In the genomic region with DNA sequence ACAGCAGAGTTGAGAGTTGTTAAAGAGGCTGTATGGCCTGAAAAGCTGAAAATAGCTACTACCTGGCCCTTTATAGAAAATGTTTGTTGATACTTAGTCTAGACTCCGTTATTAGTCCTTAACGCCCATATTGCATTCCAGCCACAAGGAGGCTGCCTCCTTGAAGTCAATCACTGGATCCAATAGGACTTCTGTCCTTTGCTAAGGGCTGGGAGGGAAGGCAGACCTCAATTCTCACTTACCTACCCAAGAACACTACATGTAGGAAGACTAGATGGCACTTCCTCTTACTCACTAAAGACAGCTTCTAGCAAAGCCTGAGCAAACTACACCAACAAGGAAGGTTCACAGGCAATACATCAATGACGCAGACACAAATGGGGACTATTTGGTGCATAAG, we compare ENCODE assay signal across 13 cellular contexts.
A peak's percentile ranks its signal among the peaks of the same experiment; 100 is the strongest.
DNase-seq lines count a peak whose midpoint lies in the region; ATAC-seq and TF ChIP-seq lines count a peak whose summit lies in the region.
"Had no signal": no experiment of that assay in that cellular context is flagged by ENCODE, and none has a peak within 500 bp of the region (broad histone marks: within the 10 kb centered on the region; RNA-seq: fewer than 3 reads in every experiment).

No MANE protein-coding gene starts in this region.

- peak overlapping the region; percentile 67 for H4K91ac ChIP-seq in mesenchymal stem cell (ENCODE audit: low read length)

- no peak overlapping the region for H2BK15ac ChIP-seq in mesenchymal stem cell (ENCODE audit: low read depth, poor library complexity, severe bottlenecking)

- H2BK12ac ChIP-seq in mesenchymal stem cell (ENCODE audit: low read length in 2 of 2) = no peak overlapping the region

- no peaks in the 10 kb centered on the region for H3K36me3 ChIP-seq in Karpas-422 (ENCODE audit: insufficient read depth, low read length)
- H3K36me3 ChIP-seq in mesenchymal stem cell (ENCODE audit: control insufficient read depth in 1 of 2, insufficient read depth in 2 of 2, low read depth in 1 of 2, low read length in 2 of 2) = peaks cover 13 to 61% of the 10 kb centered on the region in 2 experiments
- H3K36me3 ChIP-seq: uterus had no signal

- H3K36me3 Mint-ChIP-seq in chondrocyte (ENCODE audit: low read depth) = no peaks in the 10 kb centered on the region
- H3K36me3 Mint-ChIP-seq: CD4-positive, CD25-positive, alpha-beta regulatory T cell; natural killer cell treated with Interleukin-12 subunit alpha and Interleukin-12 subunit beta and Interleukin-15 and Interleukin-18, amount 100 ng/mL, for 72 hours had no signal

- peak overlapping the region; percentile 93; the same call in 1 of the 2 replicates for H2AFZ ChIP-seq in Karpas-422 (ENCODE audit: low read length)
- no peak overlapping the region for H2AFZ ChIP-seq in mesenchymal stem cell (ENCODE audit: low read depth, low read length)

- peaks cover 32% of the 10 kb centered on the region for H3K79me1 ChIP-seq in mesenchymal stem cell (replicated peaks; ENCODE audit: low read length, poor library complexity, severe bottlenecking)

- H3K27me3 ChIP-seq in Karpas-422 (ENCODE audit: low read length) (no peaks in the 10 kb centered on the region), mesenchymal stem cell (ENCODE audit: control insufficient read depth in 1 of 2, insufficient read depth in 1 of 2, low read length in 2 of 2) (no peaks in the 10 kb centered on the region)
- H3K27me3 ChIP-seq: uterus had no signal

- H3K23ac ChIP-seq in mesenchymal stem cell (ENCODE audit: low read length in 2 of 2) = no peak overlapping the region

- no peak overlapping the region for H3K27ac Mint-ChIP-seq in chondrocyte (ENCODE audit: unreplicated experiment)
- H3K27ac Mint-ChIP-seq: CD4-positive, CD25-positive, alpha-beta regulatory T cell; natural killer cell treated with Interleukin-12 subunit alpha and Interleukin-12 subunit beta and Interleukin-15 and Interleukin-18, amount 100 ng/mL, for 72 hours had no signal

- H3K4me1 ChIP-seq in Karpas-422 (ENCODE audit: low read length) = peaks cover 4% of the 10 kb centered on the region; the same call in 1 of the 2 replicates
- H3K4me1 ChIP-seq in mesenchymal stem cell (ENCODE audit: control insufficient read depth, insufficient read depth, low read depth, low read length) = peaks cover 12% of the 10 kb centered on the region

- no peak for ATAC-seq in HG02885 (IDR thresholded peaks at IDR 0.05; ENCODE audit: poor library complexity, unreplicated experiment)
- ATAC-seq: natural killer cell treated with Interleukin-12 subunit alpha and Interleukin-12 subunit beta and Interleukin-15 and Interleukin-18, amount 100 ng/mL, for 72 hours had no signal

- H3K4me3 Mint-ChIP-seq in chondrocyte (ENCODE audit: unreplicated experiment) = no peak overlapping the region
- H3K4me3 Mint-ChIP-seq: CD4-positive, CD25-positive, alpha-beta regulatory T cell; natural killer cell treated with Interleukin-12 subunit alpha and Interleukin-12 subunit beta and Interleukin-15 and Interleukin-18, amount 100 ng/mL, for 72 hours had no signal

- H3K4me2 ChIP-seq in Karpas-422 (ENCODE audit: low read depth, low read length, poor library complexity, severe bottlenecking) (no peak overlapping the region), mesenchymal stem cell (ENCODE audit: low read length, poor library complexity, severe bottlenecking) (no peak overlapping the region)

- peaks cover 39% of the 10 kb centered on the region for H3K4me1 Mint-ChIP-seq in chondrocyte (ENCODE audit: low read depth)
- H3K4me1 Mint-ChIP-seq: CD4-positive, CD25-positive, alpha-beta regulatory T cell had no signal

- H3K9me2 ChIP-seq in Karpas-422 (replicated peaks; ENCODE audit: insufficient read depth, low read length) = no peaks in the 10 kb centered on the region

- H4K8ac ChIP-seq in mesenchymal stem cell (ENCODE audit: low read length) = peak overlapping the region; percentile 57

- no peaks in the 10 kb centered on the region for H3K9me3 ChIP-seq in Karpas-422 (ENCODE audit: low read length)
- no peaks in the 10 kb centered on the region for H3K9me3 ChIP-seq in mesenchymal stem cell (ENCODE audit: control insufficient read depth, low read length)
- H3K9me3 ChIP-seq: uterus had no signal

- H3K4me3 ChIP-seq in AG10803 (ENCODE audit: low read length) (no peak overlapping the region), Karpas-422 (ENCODE audit: low read length) (no peak overlapping the region), mesenchymal stem cell (ENCODE audit: insufficient read depth in 1 of 2, low read depth in 1 of 2, low read length in 2 of 2) (no peak overlapping the region)
- H3K4me3 ChIP-seq: uterus had no signal

- H3K18ac ChIP-seq in mesenchymal stem cell (ENCODE audit: low read depth in 1 of 2, low read length in 2 of 2) = no peak overlapping the region

- peak; percentile 49 for DNase-seq in AG10803 (ENCODE audit: low read depth)
- peak; percentile 41 for DNase-seq in Karpas-422
- no peak for DNase-seq in chondrocyte (ENCODE audit: low spot score)
- DNase-seq in mesenchymal stem cell = peak; percentile 51
- DNase-seq in NCI-H1930 (lab: John Stamatoyannopoulos, UW) = no peak
- no peak for DNase-seq in NCI-H146 (lab: John Stamatoyannopoulos, UW)
- no peak for DNase-seq in AML-193 (lab: John Stamatoyannopoulos, UW)
- DNase-seq: activated CD8-positive, alpha-beta memory T cell treated with anti-CD3 and anti-CD28 coated beads, Interleukin-2, amount 50 U/mL, for 48 hours; aorta had no signal

- peak; percentile 51 for TF ChIP-seq CTCF in AG10803 (conservative IDR thresholded peaks at IDR 0.05; ENCODE audit: low read length)
- peak; percentile 43 for TF ChIP-seq CTCF in chondrocyte (IDR thresholded peaks at IDR 0.05)

- no peaks in the 10 kb centered on the region for H3K27me3 Mint-ChIP-seq in chondrocyte (ENCODE audit: low read depth)

- peak overlapping the region; percentile 88 for H2AK5ac ChIP-seq in mesenchymal stem cell (ENCODE audit: low read length, severe bottlenecking)

- no peak overlapping the region for H3K9ac ChIP-seq in Karpas-422 (ENCODE audit: low read length)
- no peak overlapping the region for H3K9ac ChIP-seq in mesenchymal stem cell (ENCODE audit: low read length)

- H2BK5ac ChIP-seq in mesenchymal stem cell (ENCODE audit: low read depth, low read length, poor library complexity, severe bottlenecking) = no peak overlapping the region

- H3K9me3 Mint-ChIP-seq in chondrocyte (ENCODE audit: low read depth) = no peaks in the 10 kb centered on the region
- H3K9me3 Mint-ChIP-seq: natural killer cell treated with Interleukin-12 subunit alpha and Interleukin-12 subunit beta and Interleukin-15 and Interleukin-18, amount 100 ng/mL, for 72 hours had no signal

- H3K14ac ChIP-seq in mesenchymal stem cell (ENCODE audit: low read length in 2 of 2) = no peak overlapping the region

- no peaks in the 10 kb centered on the region for H4K20me1 ChIP-seq in Karpas-422 (ENCODE audit: insufficient read depth, low read depth, low read length)

- WGBS in mesenchymal stem cell = 10% methylated on average over 3 of the region's 3 CpGs

- H2BK120ac ChIP-seq in mesenchymal stem cell (ENCODE audit: low read depth, low read length) = no peak overlapping the region

- no peak overlapping the region for H3K4ac ChIP-seq in mesenchymal stem cell (ENCODE audit: low read depth in 1 of 2, low read length in 2 of 2)

- H3K27ac ChIP-seq in Karpas-422 (ENCODE audit: low read length) (no peak overlapping the region), mesenchymal stem cell (ENCODE audit: low read length, poor library complexity, severe bottlenecking) (peak overlapping the region; percentile 50)

- no peaks in the 10 kb centered on the region for H3K79me2 ChIP-seq in Karpas-422 (ENCODE audit: low read length)

Comparison
In these comparisons a context has a peak if more than half of its experiments do, and no peak if none do; other contexts are left out.
1. DNase-seq: peak in AG10803 (single experiment), Karpas-422 (single experiment) and mesenchymal stem cell (single experiment); none in chondrocyte (single experiment), NCI-H1930 (0 of 2), NCI-H146 (single experiment) and AML-193 (0 of 2).